ENCODE assay signal across 26 cellular contexts in genomic region chr7:80775481-80775880, GRCh38.
DNase-seq lines count a peak whose midpoint lies in the region; ATAC-seq and TF ChIP-seq lines count a peak whose summit lies in the region.
"Had no signal": no experiment of that assay in that cellular context is flagged by ENCODE, and none has a peak within 500 bp of the region (broad histone marks: within the 10 kb centered on the region; RNA-seq: fewer than 3 reads in every experiment).

No MANE protein-coding gene starts in this region.

- no peaks in the 10 kb centered on the region for H3F3A ChIP-seq in PC-3 (ENCODE audit: low read length, unreplicated experiment)

- CTCF ChIA-PET in HEK293T (lab: Yijun Ruan, JAX) (no interaction called here), PC-3 (lab: Charles Lee) (no interaction called here)

- H3K4me3 ChIP-seq in PC-3 (ENCODE audit: low read length) = no peak overlapping the region
- H3K4me3 ChIP-seq in gastroesophageal sphincter = no peak overlapping the region
- H3K4me3 ChIP-seq: K562, testis had no signal

- H3K27ac ChIP-seq in PC-3 (ENCODE audit: low read length) (no peak overlapping the region), gastroesophageal sphincter (peak overlapping the region in 3 of 4 donors; percentile 23 to 76 (median 72))

- H3K9ac ChIP-seq in PC-3 (ENCODE audit: low read length) = no peak overlapping the region

- H3K27me3 ChIP-seq in PC-3 (ENCODE audit: low read length) = no peaks in the 10 kb centered on the region
- no peaks in the 10 kb centered on the region for H3K27me3 ChIP-seq in gastroesophageal sphincter
- H3K27me3 ChIP-seq: testis had no signal

- ATAC-seq in PC-3 (peak; percentile 46), gastroesophageal sphincter (no peak), left colon (no peak), GM21717 (IDR thresholded peaks at IDR 0.05; ENCODE audit: unreplicated experiment) (no peak)
- ATAC-seq: activated naive CD8-positive, alpha-beta T cell treated with anti-CD3 and anti-CD28 coated beads, Interleukin-2, amount 50 U/mL, for 24 hours; K562; sciatic nerve; stimulated activated naive CD8-positive, alpha-beta T cell treated with anti-CD3 and anti-CD28 coated beads, Interleukin-15, Interleukin-2, amounts not matched to agents 100 U/mL and 50 U/mL, for 24 hours had no signal

- H3K79me2 ChIP-seq in PC-3 (ENCODE audit: low read length) = no peaks in the 10 kb centered on the region

- H3K4me1 ChIP-seq in PC-3 (ENCODE audit: insufficient read depth, low read length) (peaks cover 28% of the 10 kb centered on the region), gastroesophageal sphincter (peaks cover 14 to 80% (median 35%) of the 10 kb centered on the region in 3 donors)

- H3K36me3 ChIP-seq in PC-3 (ENCODE audit: low read depth, low read length) (peaks cover 12% of the 10 kb centered on the region; the same call in 1 of the 2 replicates), gastroesophageal sphincter (no peaks in the 10 kb centered on the region)

- no peak overlapping the region for H3K4me2 ChIP-seq in PC-3 (ENCODE audit: low read length)

- DNase-seq in EH (ENCODE audit: low read depth) (peak; percentile 45), HEK293T (ENCODE audit: extremely low spot score) (no peak), PC-3 (no peak), left colon (no peak), hepatic stellate cell (ENCODE audit: low spot score) (no peak), NCI-H82 treated with DMSO at 0.1 percent for 48 hours (lab: John Stamatoyannopoulos, UW; ENCODE audit: unreplicated experiment) (no peak)
- DNase-seq: activated CD4-positive, alpha-beta T cell treated with anti-CD3 and anti-CD28 coated beads, Interleukin-2, amount 10 ng/mL, durations not matched to agents 7 days and 5 days; activated naive CD8-positive, alpha-beta T cell treated with anti-CD3 and anti-CD28 coated beads, Interleukin-2, amount 50 U/mL, for 24 hours; activated T-cell treated with anti-CD3 and anti-CD28 coated beads, Interleukin-2, amount 50 U/mL, for 48 hours; CD8-positive, alpha-beta memory T cell; DMS 273 treated with DMSO at 0.1 percent for 48 hours; H9; left cardiac atrium; NCI-H1417 treated with DMSO at 0.1 percent for 48 hours; NCI-H2081; NCI-H226; NCI-H774; OCI-M1; SHP77 treated with DMSO at 0.1 percent for 48 hours; stimulated activated naive CD8-positive, alpha-beta T cell treated with anti-CD3 and anti-CD28 coated beads, Interleukin-15, Interleukin-2, amounts not matched to agents 100 U/mL and 50 U/mL, for 24 hours; T1000; testis had no signal

- no peaks in the 10 kb centered on the region for H4K20me1 ChIP-seq in PC-3 (ENCODE audit: low read length)

- H3K9me3 ChIP-seq in PC-3 (ENCODE audit: low read length) (no peaks in the 10 kb centered on the region), gastroesophageal sphincter (no peaks in the 10 kb centered on the region)
- H3K9me3 ChIP-seq: testis had no signal

- H2AFZ ChIP-seq in PC-3 (ENCODE audit: low read length) = no peak overlapping the region

- no peak for TF ChIP-seq CTCF in PC-3 (conservative IDR thresholded peaks at IDR 0.05; ENCODE audit: low read depth, low read length)
- no peak for TF ChIP-seq CTCF in gastroesophageal sphincter (IDR thresholded peaks at IDR 0.05)

- no TSS peak for BruUV-seq in PC-3 (replicated peaks; lab: Mats Ljungman, UMichigan)

- TF ChIP-seq EP300 in gastroesophageal sphincter (IDR thresholded peaks at IDR 0.05) = no peak

- intact Hi-C loops in PC-3 (cut with micrococcal nuclease) = no loop called here
- intact Hi-C loops in left colon (cut with DNase I, micrococcal nuclease) = no loop called here

- no peaks in the 10 kb centered on the region for H3K9me2 ChIP-seq in PC-3 (replicated peaks; ENCODE audit: low read length)

- POLR2A ChIA-PET in HEK293T (lab: Yijun Ruan, JAX) (no interaction called here), PC-3 (lab: Charles Lee; ENCODE audit: unreplicated experiment) (interaction anchor here (0.6 kb wide), 1 partner anchor 60 kb away, joined by 3 read pairs; no protein-coding TSS in a partner anchor)

- no peak for TF ChIP-seq POLR2A in gastroesophageal sphincter (IDR thresholded peaks at IDR 0.05)

TF ChIP-seq in HEK293T, 16 proteins besides CTCF, POLR2A, EP300 and RAD21:
- TF ChIP-seq ZNF384 (IDR thresholded peaks at IDR 0.05) (peak; percentile 66), FOXK2 (IDR thresholded peaks at IDR 0.05) (no peak)
